Comparison of ENCODE assay signal across 1 cellular context in the genomic region with DNA sequence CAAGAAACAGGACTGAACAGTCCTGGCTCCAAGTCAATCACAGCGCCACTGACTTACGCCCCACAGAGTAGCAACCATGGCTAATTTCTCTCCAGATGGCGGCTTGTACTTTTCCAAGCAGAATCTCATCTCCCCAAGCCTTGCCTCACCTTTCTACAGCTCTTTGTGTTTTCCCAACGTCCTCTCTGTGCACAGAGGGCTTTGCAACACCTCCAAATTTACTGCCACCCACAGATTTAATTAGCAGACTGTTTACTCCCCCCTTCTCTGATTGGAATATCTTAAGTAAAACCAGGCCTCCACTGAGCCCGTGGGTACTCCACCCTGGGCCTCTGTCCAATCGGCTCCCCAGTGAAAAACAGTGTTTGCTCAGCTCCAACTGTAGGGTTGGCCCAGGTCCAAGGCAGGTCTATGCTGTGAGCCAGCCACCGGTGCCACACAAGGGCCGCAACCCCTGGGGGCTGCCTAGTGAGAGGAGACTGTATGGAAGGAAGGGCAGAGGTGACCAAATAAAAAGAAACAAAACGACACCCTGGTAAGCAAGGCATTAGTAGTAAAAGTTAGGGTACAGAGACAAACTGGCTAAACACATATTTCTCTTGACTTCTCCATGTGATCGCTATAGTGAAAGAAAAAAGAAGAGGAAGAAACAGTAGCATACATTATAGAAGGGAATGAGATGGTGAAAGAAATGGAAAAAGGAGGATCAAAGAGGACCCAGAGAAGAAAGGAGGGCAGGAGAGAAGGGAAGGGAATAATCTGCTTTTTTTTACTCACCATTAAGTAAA.
TF ChIP-seq lines count a peak whose summit lies in the region.

No MANE protein-coding gene starts in this region.

TF ChIP-seq in GM23338, 12 proteins besides CTCF, POLR2A, EP300 and RAD21 (continued from another document):
- no peak for TF ChIP-seq CREB1 (CRISPR knock-in tag; IDR thresholded peaks at IDR 0.05; ENCODE audit: low read depth)
- no peak for TF ChIP-seq STAT1 (IDR thresholded peaks at IDR 0.05; ENCODE audit: unreplicated experiment)
- TF ChIP-seq EZH2 (IDR thresholded peaks at IDR 0.05; ENCODE audit: low read depth, unreplicated experiment), result no peak
- TF ChIP-seq EZH2phosphoT487 (IDR thresholded peaks at IDR 0.05; ENCODE audit: unreplicated experiment), result no peak
